ENCODE assay signal across 17 cellular contexts in the genomic region with DNA sequence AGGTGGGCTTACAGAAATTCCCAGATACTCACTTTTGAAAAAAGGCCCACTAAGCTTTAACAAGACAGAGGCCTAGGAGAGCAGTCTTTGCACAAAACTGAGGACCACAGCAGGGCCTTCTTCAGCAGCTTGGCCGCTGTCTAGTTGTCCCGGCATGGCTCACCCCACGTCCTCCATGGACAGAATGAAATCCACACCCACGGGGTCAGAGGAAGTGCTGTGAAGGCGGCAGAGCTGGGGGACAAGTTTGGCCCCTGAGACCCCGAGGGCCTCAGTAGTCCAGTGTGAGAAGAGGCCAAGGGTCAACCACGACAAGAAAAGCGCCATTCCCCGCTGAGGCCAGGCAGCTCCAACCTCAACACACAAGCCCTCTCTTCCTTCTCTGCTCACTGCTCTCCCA.
"Had no signal": no experiment of that assay in that cellular context is flagged by ENCODE, and none has a peak within 500 bp of the region (broad histone marks: within the 10 kb centered on the region; RNA-seq: fewer than 3 reads in every experiment).

No MANE protein-coding gene starts in this region.

- H3K4me1 Mint-ChIP-seq: activated CD4-positive, alpha-beta T cell treated with anti-CD3 and anti-CD28 coated beads for 36 hours; activated CD8-positive, alpha-beta memory T cell treated with anti-CD3 and anti-CD28 coated beads, Interleukin-2, amount 10 ng/mL, durations not matched to agents 7 days and 5 days had no signal

- H3K36me3 Mint-ChIP-seq: activated CD4-positive, alpha-beta memory T cell treated with anti-CD3 and anti-CD28 coated beads for 36 hours; activated CD8-positive, alpha-beta memory T cell treated with anti-CD3 and anti-CD28 coated beads, Interleukin-2, amount 10 ng/mL, durations not matched to agents 7 days and 5 days; stimulated activated memory B cell treated with anti-CD40 and anti-IgM and Interleukin-4, amounts not matched to agents 10 μg/mL and 1 μg/mL and 100 μg/mL, for 72 hours had no signal

- H3K27ac ChIP-seq: pancreas, SK-N-MC, spleen, testis had no signal

- DNase-seq: activated CD4-positive, alpha-beta memory T cell treated with anti-CD3 and anti-CD28 coated beads for 36 hours; activated CD4-positive, alpha-beta T cell treated with anti-CD3 and anti-CD28 coated beads for 36 hours; activated CD8-positive, alpha-beta memory T cell treated with anti-CD3 and anti-CD28 coated beads, Interleukin-2, amount 10 ng/mL, durations not matched to agents 7 days and 5 days; activated naive CD4-positive, alpha-beta T cell treated with anti-CD3 and anti-CD28 coated beads for 36 hours; activated T-cell treated with anti-CD3 and anti-CD28 coated beads, Interleukin-2, amount 50 U/mL, for 1 hour; effector CD4-positive, alpha-beta T cell; immature natural killer cell; midbrain; stimulated activated CD4-positive, alpha-beta T cell treated with anti-CD3 and anti-CD28 coated beads, Interleukin-4, amount 100 ng/mL, for 4 hours; testis had no signal

- H3K9me3 Mint-ChIP-seq: activated CD4-positive, alpha-beta memory T cell treated with anti-CD3 and anti-CD28 coated beads for 36 hours; immature natural killer cell had no signal

- ATAC-seq: activated CD4-positive, alpha-beta T cell treated with anti-CD3 and anti-CD28 coated beads for 36 hours; activated CD8-positive, alpha-beta memory T cell treated with anti-CD3 and anti-CD28 coated beads, Interleukin-2, amount 10 ng/mL, durations not matched to agents 7 days and 5 days; esophagus mucosa; stimulated activated memory B cell treated with anti-CD40 and anti-IgM and Interleukin-4, amounts not matched to agents 10 μg/mL and 1 μg/mL and 100 μg/mL, for 72 hours; WTC11 had no signal

- H3K27me3 Mint-ChIP-seq: activated CD4-positive, alpha-beta memory T cell treated with anti-CD3 and anti-CD28 coated beads for 36 hours; activated CD4-positive, alpha-beta T cell treated with anti-CD3 and anti-CD28 coated beads for 36 hours had no signal

- H3K36me3 ChIP-seq: pancreas had no signal

- H3K9me3 ChIP-seq: pancreas, testis had no signal

- H3K27ac Mint-ChIP-seq: activated CD4-positive, alpha-beta memory T cell treated with anti-CD3 and anti-CD28 coated beads for 36 hours; activated CD4-positive, alpha-beta T cell treated with anti-CD3 and anti-CD28 coated beads for 36 hours; activated CD8-positive, alpha-beta memory T cell treated with anti-CD3 and anti-CD28 coated beads, Interleukin-2, amount 10 ng/mL, durations not matched to agents 7 days and 5 days; activated naive CD4-positive, alpha-beta T cell treated with anti-CD3 and anti-CD28 coated beads for 36 hours; stimulated activated memory B cell treated with anti-CD40 and anti-IgM and Interleukin-4, amounts not matched to agents 10 μg/mL and 1 μg/mL and 100 μg/mL, for 72 hours had no signal

- H3K4me3 Mint-ChIP-seq: activated CD4-positive, alpha-beta memory T cell treated with anti-CD3 and anti-CD28 coated beads for 36 hours; activated CD4-positive, alpha-beta T cell treated with anti-CD3 and anti-CD28 coated beads for 36 hours; activated CD8-positive, alpha-beta memory T cell treated with anti-CD3 and anti-CD28 coated beads, Interleukin-2, amount 10 ng/mL, durations not matched to agents 7 days and 5 days; activated naive CD4-positive, alpha-beta T cell treated with anti-CD3 and anti-CD28 coated beads for 36 hours; stimulated activated memory B cell treated with anti-CD40 and anti-IgM and Interleukin-4, amounts not matched to agents 10 μg/mL and 1 μg/mL and 100 μg/mL, for 72 hours; WTC11 had no signal

- H3K4me3 ChIP-seq: lung, pancreas, SK-N-MC, spleen, testis had no signal

- H3K27me3 ChIP-seq: pancreas, testis had no signal
